ENCODE assay signal across 18 cellular contexts in the genomic region with DNA sequence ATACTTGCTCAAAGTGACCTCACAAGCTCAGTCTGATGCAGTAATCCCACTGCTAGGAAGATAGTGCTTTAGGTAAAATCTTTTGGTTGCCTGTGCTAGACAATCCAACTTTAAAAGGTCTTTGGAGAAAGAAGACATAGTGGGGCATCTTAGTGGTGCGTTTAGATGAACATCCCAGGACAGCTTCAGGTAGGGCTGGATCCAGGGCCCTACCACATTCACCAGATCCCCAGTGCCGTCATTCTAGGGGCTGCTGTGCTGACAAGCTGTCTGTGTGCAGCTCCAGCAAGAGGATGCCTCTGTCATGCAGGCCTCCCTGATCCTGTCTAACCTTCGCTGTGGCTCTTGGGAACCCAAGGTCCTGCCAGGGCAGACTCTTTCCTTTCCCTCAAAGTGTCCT.
DNase-seq lines count a peak whose midpoint lies in the region; ATAC-seq, FAIRE-seq and TF ChIP-seq lines count a peak whose summit lies in the region.
"Had no signal": no experiment of that assay in that cellular context is flagged by ENCODE, and none has a peak within 500 bp of the region (broad histone marks: within the 10 kb centered on the region; RNA-seq: fewer than 3 reads in every experiment).

No MANE protein-coding gene starts in this region.

- no peak overlapping the region for H3K4me2 ChIP-seq in HepG2 (ENCODE audit: low read depth, low read length)
- H3K4me2 ChIP-seq in astrocyte (ENCODE audit: low read length): no peak overlapping the region
- H3K4me2 ChIP-seq: GM23338 had no signal

- H3K4me1 ChIP-seq in HepG2 (ENCODE audit: insufficient read depth, low read length) (peaks cover 9% of the 10 kb centered on the region; the same call in 1 of the 2 replicates), right lobe of liver (no peaks in the 10 kb centered on the region), astrocyte (ENCODE audit: insufficient read depth, low read length) (no peaks in the 10 kb centered on the region)
- H3K4me1 ChIP-seq in CD8-positive, alpha-beta T cell (ENCODE audit: insufficient read depth, low read length): no peaks in the 10 kb centered on the region
- H3K4me1 ChIP-seq: Caco-2 had no signal

- H3K79me2 ChIP-seq in HepG2 (ENCODE audit: insufficient read depth, low read length): no peaks in the 10 kb centered on the region
- no peaks in the 10 kb centered on the region for H3K79me2 ChIP-seq in astrocyte (ENCODE audit: insufficient read depth, low read length)

- H3K27ac ChIP-seq in HepG2 (ENCODE audit: extremely low read length, insufficient read depth, low read length) (no peak overlapping the region), right lobe of liver (no peak overlapping the region), astrocyte (ENCODE audit: low read depth, low read length) (no peak overlapping the region)
- H3K27ac ChIP-seq in CD8-positive, alpha-beta T cell (ENCODE audit: low read depth, low read length): no peak overlapping the region
- H3K27ac ChIP-seq: 22Rv1; BLaER1 treated with 17β-estradiol and CSF1 and Interleukin-3, amounts not matched to agents 10 nM and 100 nM had no signal

- intact Hi-C loops in HepG2 (cut with micrococcal nuclease; ENCODE audit: unreplicated experiment) (no loop called here), right lobe of liver (cut with DNase I) (no loop called here)
- intact Hi-C loops in CD8-positive, alpha-beta T cell (cut with DNase I, micrococcal nuclease): no loop called here

- H3K9me3 ChIP-seq in HepG2 (ENCODE audit: low read length) (peaks cover 4% of the 10 kb centered on the region; the same call in 1 of the 2 replicates), right lobe of liver (no peaks in the 10 kb centered on the region), astrocyte (ENCODE audit: insufficient read depth, low read depth, low read length) (no peaks in the 10 kb centered on the region)
- H3K9me3 ChIP-seq in CD8-positive, alpha-beta T cell (ENCODE audit: low read length): no peaks in the 10 kb centered on the region
- H3K9me3 ChIP-seq: Caco-2 had no signal

- no peaks in the 10 kb centered on the region for H3K4me1 Mint-ChIP-seq in astrocyte (ENCODE audit: low read depth, unreplicated experiment)
- no peaks in the 10 kb centered on the region for H3K4me1 Mint-ChIP-seq in stimulated activated effector memory CD8-positive, alpha-beta T cell treated with anti-CD3 and anti-CD28 coated beads, Interleukin-12 subunit alpha, Interleukin-12 subunit beta, amount 100 ng/mL, for 72 hours
- H3K4me1 Mint-ChIP-seq in CD8-positive, alpha-beta T cell (ENCODE audit: low read depth): no peaks in the 10 kb centered on the region
- H3K4me1 Mint-ChIP-seq: CD4-positive, CD25-positive, alpha-beta regulatory T cell had no signal

- H2AFZ ChIP-seq in HepG2 (ENCODE audit: low read length): no peak overlapping the region
- H2AFZ ChIP-seq in astrocyte (ENCODE audit: low read depth, low read length): no peak overlapping the region
- H2AFZ ChIP-seq: GM23338 had no signal

- H3K36me3 Mint-ChIP-seq in astrocyte (ENCODE audit: low read depth, unreplicated experiment): peaks cover 4% of the 10 kb centered on the region
- H3K36me3 Mint-ChIP-seq in stimulated activated effector memory CD8-positive, alpha-beta T cell treated with anti-CD3 and anti-CD28 coated beads, Interleukin-12 subunit alpha, Interleukin-12 subunit beta, amount 100 ng/mL, for 72 hours: peaks cover 5% of the 10 kb centered on the region
- no peaks in the 10 kb centered on the region for H3K36me3 Mint-ChIP-seq in CD8-positive, alpha-beta T cell
- H3K36me3 Mint-ChIP-seq: CD4-positive, CD25-positive, alpha-beta regulatory T cell had no signal

- TF ChIP-seq CTCF in HepG2 (CRISPR knock-in tag; IDR thresholded peaks at IDR 0.05): no peak
- no peak for TF ChIP-seq CTCF in right lobe of liver (IDR thresholded peaks at IDR 0.05)
- TF ChIP-seq CTCF in astrocyte (IDR thresholded peaks at IDR 0.05; ENCODE audit: insufficient read depth, low read depth, low read length): no peak
- TF ChIP-seq CTCF in CD8-positive, alpha-beta T cell (IDR thresholded peaks at IDR 0.05): no peak

- H3K27me3 Mint-ChIP-seq in astrocyte (ENCODE audit: low read depth, unreplicated experiment): peaks cover 29% of the 10 kb centered on the region
- H3K27me3 Mint-ChIP-seq in CD8-positive, alpha-beta T cell (ENCODE audit: low read depth): peaks cover 13% of the 10 kb centered on the region

- H3K27ac Mint-ChIP-seq in astrocyte (ENCODE audit: unreplicated experiment): peak overlapping the region; percentile 47
- no peak overlapping the region for H3K27ac Mint-ChIP-seq in stimulated activated effector memory CD8-positive, alpha-beta T cell treated with anti-CD3 and anti-CD28 coated beads, Interleukin-12 subunit alpha, Interleukin-12 subunit beta, amount 100 ng/mL, for 72 hours
- H3K27ac Mint-ChIP-seq in CD8-positive, alpha-beta T cell: no peak overlapping the region
- H3K27ac Mint-ChIP-seq: CD4-positive, CD25-positive, alpha-beta regulatory T cell; GM23338; HFFc6 had no signal

- H4K20me1 ChIP-seq in HepG2 (ENCODE audit: insufficient read depth, low read length) (no peaks in the 10 kb centered on the region), astrocyte (ENCODE audit: insufficient read depth, low read length) (no peaks in the 10 kb centered on the region)
- H4K20me1 ChIP-seq: BLaER1 treated with 17β-estradiol and CSF1 and Interleukin-3, amounts not matched to agents 10 nM and 100 nM had no signal

- CTCF ChIA-PET in HepG2 (lab: Yijun Ruan, JAX; ENCODE audit: low intra/inter-chr PET ratio, low total read pairs): no interaction called here
- CTCF ChIA-PET in CD8-positive, alpha-beta T cell (lab: Charles Lee): no interaction called here

- H3K9ac ChIP-seq in HepG2 (ENCODE audit: insufficient read depth, low read depth, low read length) (no peak overlapping the region), astrocyte (ENCODE audit: low read length) (no peak overlapping the region)
- H3K9ac ChIP-seq: BLaER1 treated with 17β-estradiol and CSF1 and Interleukin-3, amounts not matched to agents 10 nM and 100 nM had no signal

- no TSS peak for BruUV-seq in HepG2 (replicated peaks; lab: Mats Ljungman, UMichigan)

- no peak for TF ChIP-seq EP300 in HepG2 (IDR thresholded peaks at IDR 0.05; ENCODE audit: low read depth in 2 of 2, low read length in 2 of 2)
- TF ChIP-seq EP300 in HepG2 (CRISPR knock-in tag; IDR thresholded peaks at IDR 0.05; ENCODE audit: borderline replicate concordance): no peak

- in situ Hi-C loops in HepG2 (cut with HindIII; ENCODE audit: extremely low pct_ligation_motif_present, low pct_unique_long_range_greater_than_20kb): no loop called here

- no peak for TF ChIP-seq RAD21 in HepG2 (CRISPR knock-in tag; IDR thresholded peaks at IDR 0.05)

- DNase-seq in HepG2 (ENCODE audit: low spot score) (no peak), right lobe of liver (no peak), astrocyte (ENCODE audit: low read depth) (no peak), mesenteric fat pad (ENCODE audit: low spot score) (peak; percentile 79), T-helper 2 cell (no peak)
- DNase-seq in stimulated activated effector memory CD8-positive, alpha-beta T cell treated with anti-CD3 and anti-CD28 coated beads, Interleukin-12 subunit alpha, Interleukin-12 subunit beta, amount 100 ng/mL, for 72 hours (ENCODE audit: low spot score in 2 of 2): no peak
- DNase-seq in CD8-positive, alpha-beta T cell: no peak
- DNase-seq: Caco-2; CD4-positive, CD25-positive, alpha-beta regulatory T cell; HFFc6 had no signal

- no peak for FAIRE-seq in HepG2 (lab: Jason Lieb, UNC)
- FAIRE-seq in astrocyte (lab: Jason Lieb, UNC): no peak
- FAIRE-seq: D721Med, G401.6, GM12891, GM18507 had no signal

- H3K27me3 ChIP-seq in HepG2 (ENCODE audit: control insufficient read depth in 1 of 2, insufficient read depth in 2 of 2, low read length in 2 of 2) (peaks cover 6 to 20% of the 10 kb centered on the region in 2 experiments), right lobe of liver (no peaks in the 10 kb centered on the region), astrocyte (ENCODE audit: insufficient read depth, low read length) (peaks cover 6% of the 10 kb centered on the region)
- H3K27me3 ChIP-seq in CD8-positive, alpha-beta T cell (ENCODE audit: insufficient read depth, low read length): no peaks in the 10 kb centered on the region
- H3K27me3 ChIP-seq: BLaER1 treated with 17β-estradiol and CSF1 and Interleukin-3, amounts not matched to agents 10 nM and 100 nM had no signal

- H3K4me3 Mint-ChIP-seq in astrocyte (ENCODE audit: unreplicated experiment): no peak overlapping the region
- H3K4me3 Mint-ChIP-seq in stimulated activated effector memory CD8-positive, alpha-beta T cell treated with anti-CD3 and anti-CD28 coated beads, Interleukin-12 subunit alpha, Interleukin-12 subunit beta, amount 100 ng/mL, for 72 hours: no peak overlapping the region
- H3K4me3 Mint-ChIP-seq in CD8-positive, alpha-beta T cell: no peak overlapping the region
- H3K4me3 Mint-ChIP-seq: CD4-positive, CD25-positive, alpha-beta regulatory T cell; GM23338; HFFc6 had no signal

- POLR2A ChIA-PET in HepG2 (lab: Yijun Ruan, JAX): interaction anchor here (0.9 to 3.0 kb wide), 2 partner anchors 10 to 13 kb away, joined by 3 to 6 read pairs; no protein-coding TSS in a partner anchor
- POLR2A ChIA-PET in CD8-positive, alpha-beta T cell (lab: Charles Lee): no interaction called here

- 88% methylated on average over 1 of the region's 3 CpGs for WGBS in HepG2 (ENCODE audit: low lambda C conversion rate)
- 92% methylated on average over 2 of the region's 3 CpGs for WGBS in right lobe of liver (ENCODE audit: insufficient coverage, low coverage, low lambda C conversion rate, missing lambda C conversion rate)

- H3K36me3 ChIP-seq in HepG2 (replicated peaks in 1 of 2; ENCODE audit: control insufficient read depth in 1 of 2, insufficient read depth in 2 of 2, low read length in 2 of 2): no peaks in the 10 kb centered on the region
- H3K36me3 ChIP-seq in right lobe of liver: no peaks in the 10 kb centered on the region
- H3K36me3 ChIP-seq in astrocyte (ENCODE audit: insufficient read depth, low read length): no peaks in the 10 kb centered on the region
- H3K36me3 ChIP-seq in CD8-positive, alpha-beta T cell (ENCODE audit: insufficient read depth, low read length): no peaks in the 10 kb centered on the region
- H3K36me3 ChIP-seq: BLaER1 treated with 17β-estradiol and CSF1 and Interleukin-3, amounts not matched to agents 10 nM and 100 nM had no signal

- H3K4me3 ChIP-seq in HepG2 (replicated peaks in 1 of 3; ENCODE audit: insufficient read depth in 1 of 3, low read depth in 2 of 3, low read length in 3 of 3): no peak overlapping the region
- no peak overlapping the region for H3K4me3 ChIP-seq in right lobe of liver
- no peak overlapping the region for H3K4me3 ChIP-seq in astrocyte (ENCODE audit: insufficient read depth, low read depth, low read length)
- no peak overlapping the region for H3K4me3 ChIP-seq in CD8-positive, alpha-beta T cell (ENCODE audit: low read depth, low read length)
- H3K4me3 ChIP-seq: BLaER1 treated with 17β-estradiol and CSF1 and Interleukin-3, amounts not matched to agents 10 nM and 100 nM; GM23338 had no signal

- peaks cover 14% of the 10 kb centered on the region for H3K9me3 Mint-ChIP-seq in astrocyte (ENCODE audit: unreplicated experiment)
- H3K9me3 Mint-ChIP-seq in stimulated activated effector memory CD8-positive, alpha-beta T cell treated with anti-CD3 and anti-CD28 coated beads, Interleukin-12 subunit alpha, Interleukin-12 subunit beta, amount 100 ng/mL, for 72 hours: peaks cover 3% of the 10 kb centered on the region
- H3K9me3 Mint-ChIP-seq in CD8-positive, alpha-beta T cell: peaks cover 13% of the 10 kb centered on the region

- TF ChIP-seq POLR2A in HepG2 (IDR thresholded peaks at IDR 0.05; ENCODE audit: insufficient read depth in 1 of 2, low read depth in 2 of 2, low read length in 2 of 2) (no peak), right lobe of liver (IDR thresholded peaks at IDR 0.05) (no peak)

- no peak for ATAC-seq in HepG2
- ATAC-seq in right lobe of liver: no peak
- ATAC-seq in stimulated activated effector memory CD8-positive, alpha-beta T cell treated with anti-CD3 and anti-CD28 coated beads, Interleukin-12 subunit alpha, Interleukin-12 subunit beta, amount 100 ng/mL, for 72 hours: peak; percentile 8
- ATAC-seq in GM21717 (IDR thresholded peaks at IDR 0.05; ENCODE audit: unreplicated experiment): no peak
- no peak for ATAC-seq in CD8-positive, alpha-beta T cell
